17 cellular contexts compared by ENCODE assay signal in the genomic region with DNA sequence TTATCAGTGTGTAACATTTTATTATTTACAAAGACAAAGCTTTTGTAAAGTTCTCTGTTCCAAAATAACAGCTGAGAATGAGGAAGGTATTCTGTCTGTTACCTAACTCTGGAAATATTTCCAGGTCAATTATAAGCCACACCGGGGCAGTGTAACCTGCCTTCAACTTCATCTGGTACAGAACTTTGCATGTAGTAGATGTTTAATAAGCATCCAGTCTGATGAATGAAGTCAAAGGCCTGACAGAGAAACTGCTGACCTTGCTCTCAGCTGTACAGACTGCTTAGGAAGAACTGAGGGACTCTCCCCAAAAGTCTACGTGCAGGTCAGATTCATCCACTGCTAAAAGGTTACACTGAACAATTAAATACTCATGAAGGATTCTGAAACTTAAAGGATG. TPM values are rescaled to one million over a fixed set of nuclear protein-coding genes. Genes with fewer than 3 reads are reported as not detected.
DNase-seq lines count a peak whose midpoint lies in the region; ATAC-seq and TF ChIP-seq lines count a peak whose summit lies in the region.
"Had no signal": no experiment of that assay in that cellular context is flagged by ENCODE, and none has a peak within 500 bp of the region (broad histone marks: within the 10 kb centered on the region; RNA-seq: fewer than 3 reads in every experiment).

No MANE protein-coding gene starts in this region.

- no peak for TF ChIP-seq POLR2A in testis (IDR thresholded peaks at IDR 0.05)

- no peak overlapping the region for H3K27ac ChIP-seq in PC-9
- no peak overlapping the region for H3K27ac ChIP-seq in testis
- H3K27ac ChIP-seq: WERI-Rb-1 had no signal

- H3K36me3 Mint-ChIP-seq in activated T-cell treated with anti-CD3 and anti-CD28 coated beads, Interleukin-2, amount 50 U/mL, for 72 hours (ENCODE audit: insufficient read depth in 2 of 2): peaks cover 6 to 31% of the 10 kb centered on the region in 2 donors

- H3K36me3 ChIP-seq in PC-9 (ENCODE audit: low read depth) (peaks cover 21% of the 10 kb centered on the region; the same call in 1 of the 2 replicates), kidney epithelial cell (ENCODE audit: control insufficient read depth, insufficient read depth, low read length) (no peaks in the 10 kb centered on the region), testis (ENCODE audit: low read depth, missing control alignments) (no peaks in the 10 kb centered on the region)

- intact Hi-C loops in PC-9 (cut with micrococcal nuclease; ENCODE audit: unreplicated experiment): no loop called here
- intact Hi-C loops in testis (cut with DNase I; ENCODE audit: low total_unique reads): no loop called here

- 50 to 70% methylated on average over 2 of the region's 2 CpGs for WGBS in testis, 2 donors

- POLR2A ChIA-PET in PC-9 (lab: Charles Lee; ENCODE audit: unreplicated experiment): interaction anchor here (0.6 kb wide), 1 partner anchor 58 kb away, joined by 4 read pairs; no protein-coding TSS in a partner anchor

- H3K27me3 ChIP-seq in PC-9 (ENCODE audit: insufficient read depth, low read depth) (no peaks in the 10 kb centered on the region), kidney epithelial cell (ENCODE audit: control insufficient read depth, insufficient read depth, low read length) (no peaks in the 10 kb centered on the region), testis (no peaks in the 10 kb centered on the region)

- H4K20me1 ChIP-seq in PC-9 (ENCODE audit: insufficient read depth): no peaks in the 10 kb centered on the region

- H3K9me3 ChIP-seq in PC-9 (ENCODE audit: insufficient read depth, low read depth): no peaks in the 10 kb centered on the region
- H3K9me3 ChIP-seq in testis: no peaks in the 10 kb centered on the region

- 0 out of 2 replicates have a peak, but pooled peaks cover 1% of the 10 kb centered on the region for H3K4me1 ChIP-seq in PC-9 (replicated peaks; ENCODE audit: insufficient read depth)
- no peaks in the 10 kb centered on the region for H3K4me1 ChIP-seq in testis

- no peak overlapping the region for H3K4me2 ChIP-seq in PC-9

- H3K4me1 Mint-ChIP-seq in activated T-cell treated with anti-CD3 and anti-CD28 coated beads, Interleukin-2, amount 50 U/mL, for 72 hours (ENCODE audit: low read depth): peaks cover 14% of the 10 kb centered on the region

- DNase-seq in activated T-cell treated with anti-CD3 and anti-CD28 coated beads, Interleukin-2, amount 50 U/mL, for 72 hours: no peak
- DNase-seq in activated T-cell treated with anti-CD3 and anti-CD28 coated beads, Interleukin-2, amount 50 U/mL, for 1 hour: no peak
- DNase-seq in PC-9 (peak in 1 of 2 experiments; percentile 58), kidney epithelial cell (ENCODE audit: low read depth) (no peak), medulla oblongata (ENCODE audit: extremely low spot score) (no peak), testis (no peak), pons (ENCODE audit: low spot score) (no peak), SHP77 (lab: John Stamatoyannopoulos, UW) (no peak)
- DNase-seq: CD4-positive, alpha-beta memory T cell; left ventricle myocardium superior; naive B cell; NCI-H2081; posterior cingulate gyrus; small intestine; stimulated activated naive CD4-positive, alpha-beta T cell; WERI-Rb-1 had no signal

- peaks cover 7% of the 10 kb centered on the region; the same call in 1 of the 2 replicates for H3F3A ChIP-seq in PC-9 (ENCODE audit: insufficient read depth, low read depth)

- H3K9me2 ChIP-seq in PC-9 (ENCODE audit: insufficient read depth): no peaks in the 10 kb centered on the region

- peak overlapping the region; percentile 15 for H3K27ac Mint-ChIP-seq in activated T-cell treated with anti-CD3 and anti-CD28 coated beads, Interleukin-2, amount 50 U/mL, for 72 hours
- H3K27ac Mint-ChIP-seq: CD4-positive, alpha-beta memory T cell; type B pancreatic cell had no signal

- no peak for ATAC-seq in activated T-cell treated with anti-CD3 and anti-CD28 coated beads, Interleukin-2, amount 50 U/mL, for 72 hours (replicated peaks in 1 of 2)
- ATAC-seq: left ventricle myocardium superior had no signal

- CTCF ChIA-PET in PC-9 (lab: Charles Lee): interaction anchor here (0.6 to 1.1 kb wide), 4 partner anchors 27 to 68 kb away, joined by 3 to 18 read pairs (median 4); no protein-coding TSS in a partner anchor

- H3K4me3 Mint-ChIP-seq in activated T-cell treated with anti-CD3 and anti-CD28 coated beads, Interleukin-2, amount 50 U/mL, for 72 hours: no peak overlapping the region
- H3K4me3 Mint-ChIP-seq: CD4-positive, alpha-beta memory T cell; type B pancreatic cell had no signal

- H3K27me3 Mint-ChIP-seq in activated T-cell treated with anti-CD3 and anti-CD28 coated beads, Interleukin-2, amount 50 U/mL, for 72 hours (ENCODE audit: low read depth): no peaks in the 10 kb centered on the region
- H3K27me3 Mint-ChIP-seq: CD4-positive, alpha-beta memory T cell; naive B cell; type B pancreatic cell had no signal

- TF ChIP-seq CTCF in PC-9 (conservative IDR thresholded peaks at IDR 0.05) (peak; percentile 55), kidney epithelial cell (IDR thresholded peaks at IDR 0.05; ENCODE audit: insufficient read depth, low read length, poor library complexity, severe bottlenecking) (peak; percentile 3), testis (IDR thresholded peaks at IDR 0.05) (no peak)

- H3K9me3 Mint-ChIP-seq in activated T-cell treated with anti-CD3 and anti-CD28 coated beads, Interleukin-2, amount 50 U/mL, for 72 hours: no peaks in the 10 kb centered on the region
- H3K9me3 Mint-ChIP-seq: CD4-positive, alpha-beta memory T cell; type B pancreatic cell had no signal

- no peaks in the 10 kb centered on the region for H3K79me2 ChIP-seq in PC-9 (ENCODE audit: low read depth)

- H2AFZ ChIP-seq in PC-9: no peak overlapping the region

- BruUV-seq in PC-9 (replicated peaks; lab: Mats Ljungman, UMichigan): no TSS peak

- H3K4me3 ChIP-seq in PC-9 (no peak overlapping the region), kidney epithelial cell (ENCODE audit: low read depth, low read length) (no peak overlapping the region), testis (no peak overlapping the region)

RNA-seq across cellular contexts. Expression of a gene that starts 43.3 kb away (rescaled TPM):
- 10 to 100 TPM; 57.4 to 61.7 TPM for total RNA-seq in activated T-cell treated with anti-CD3 and anti-CD28 coated beads, Interleukin-2, amount 50 U/mL, for 72 hours
- total RNA-seq in PC-9 (2021) (81.9 and 84.4 TPM in 2 replicates), kidney epithelial cell (40.9 and 47.3 TPM in 2 replicates), testis (10 to 100 TPM; 49.4 to 62.9 TPM)
- polyA plus RNA-seq in testis (ENCODE audit: insufficient read depth, low read depth, low replicate concordance): 29.5 TPM

RNA-seq across cellular contexts. Expression of a gene that starts 55.4 kb away (rescaled TPM):
- 10 to 100 TPM; 34.0 to 36.8 TPM for total RNA-seq in activated T-cell treated with anti-CD3 and anti-CD28 coated beads, Interleukin-2, amount 50 U/mL, for 72 hours
- total RNA-seq in PC-9 (2021) (66.4 and 76.6 TPM in 2 replicates), kidney epithelial cell (53.5 and 62.2 TPM in 2 replicates), testis (10 to 100 TPM; 36.6 to 39.4 TPM)
- polyA plus RNA-seq in testis (ENCODE audit: insufficient read depth, low read depth, low replicate concordance): 37.4 TPM

Comparison
In these comparisons a context has a peak if more than half of its experiments do, and no peak if none do; other contexts are left out.
1. CTCF ChIP-seq: peak in PC-9 (single experiment) and kidney epithelial cell (single experiment); none in testis (0 of 3).